ENCODE assay signal across 8 cellular contexts in genomic region chr3:155995525-155996370, GRCh38.
DNase-seq lines count a peak whose midpoint lies in the region; ATAC-seq and TF ChIP-seq lines count a peak whose summit lies in the region.

No MANE protein-coding gene starts in this region.

- no peaks in the 10 kb centered on the region for H3K9me3 ChIP-seq in right lobe of liver

- peak; percentile 53 for DNase-seq in AG08395 (ENCODE audit: low spot score)
- DNase-seq in GM13977 (ENCODE audit: low spot score) = peak; percentile 20
- peak; percentile 29 for DNase-seq in NCI-H2171 (lab: John Stamatoyannopoulos, UW)
- peak; percentile 60 for DNase-seq in amniotic epithelial cell (ENCODE audit: low read depth)
- DNase-seq in right lobe of liver = no peak
- no peak for DNase-seq in central memory CD4-positive, alpha-beta T cell

- H3K27ac ChIP-seq in right lobe of liver = no peak overlapping the region

- 36% methylated on average over 8 of the region's 8 CpGs for WGBS in right lobe of liver (ENCODE audit: insufficient coverage, low coverage, low lambda C conversion rate, missing lambda C conversion rate)

- TF ChIP-seq POLR2A in right lobe of liver (IDR thresholded peaks at IDR 0.05) = no peak

- peak; percentile 76 to 78 (median 76) for ATAC-seq in right lobe of liver
- no peak for ATAC-seq in GM21515 (IDR thresholded peaks at IDR 0.05; ENCODE audit: unreplicated experiment)
- ATAC-seq in HG02852 (IDR thresholded peaks at IDR 0.05; ENCODE audit: unreplicated experiment) = no peak

- no peaks in the 10 kb centered on the region for H3K36me3 ChIP-seq in right lobe of liver

- TF ChIP-seq CTCF in GM13977 (IDR thresholded peaks at IDR 0.05; ENCODE audit: extremely low read depth, insufficient read depth, missing control alignments) = peak; percentile 34
- TF ChIP-seq CTCF in right lobe of liver (IDR thresholded peaks at IDR 0.05) = peak; percentile 42 to 56 (median 50)

- H3K4me3 ChIP-seq in right lobe of liver = no peak overlapping the region

- in situ Hi-C loops in GM13977 (cut with MboI; ENCODE audit: low pct_unique_long_range_greater_than_20kb, low sequenced_read_pairs, unreplicated experiment) = no loop called here

- intact Hi-C loops in right lobe of liver (cut with DNase I) = no loop called here

- no peaks in the 10 kb centered on the region for H3K4me1 ChIP-seq in right lobe of liver

- H3K27me3 ChIP-seq in right lobe of liver = no peaks in the 10 kb centered on the region

Comparison
In these comparisons a context has a peak if more than half of its experiments do, and no peak if none do; other contexts are left out.
1. DNase-seq: peak in AG08395 (single experiment), GM13977 (single experiment), NCI-H2171 (single experiment) and amniotic epithelial cell (single experiment); none in right lobe of liver (0 of 3) and central memory CD4-positive, alpha-beta T cell (single experiment).
2. ATAC-seq: peak in right lobe of liver (4 of 4); none in GM21515 (single experiment) and HG02852 (single experiment).